1 cellular context compared by ENCODE assay signal in genomic region chr2:226790436-226790835, GRCh38.
TF ChIP-seq lines count a peak whose summit lies in the region.

No MANE protein-coding gene starts in this region.

TF ChIP-seq in GM23338, 12 proteins besides CTCF, POLR2A, EP300 and RAD21 (continued from another document):
- TF ChIP-seq ZNF462 (CRISPR knock-in tag; IDR thresholded peaks at IDR 0.05) = no peak
- TF ChIP-seq EZH2 (IDR thresholded peaks at IDR 0.05; ENCODE audit: low read depth, unreplicated experiment) = no peak
- no peak for TF ChIP-seq ZNF114 (CRISPR knock-in tag; IDR thresholded peaks at IDR 0.05)
- TF ChIP-seq POLR2AphosphoS5 (IDR thresholded peaks at IDR 0.05; ENCODE audit: low read depth) = no peak
- TF ChIP-seq ZNF331 (CRISPR knock-in tag; IDR thresholded peaks at IDR 0.05; ENCODE audit: low read depth) = no peak
- no peak for TF ChIP-seq CREB1 (CRISPR knock-in tag; IDR thresholded peaks at IDR 0.05; ENCODE audit: low read depth)
- TF ChIP-seq EZH2phosphoT487 (IDR thresholded peaks at IDR 0.05; ENCODE audit: unreplicated experiment) = no peak
